ENCODE assay signal across 1 cellular context in genomic region chr5:52787600-52788504, GRCh38.
TF ChIP-seq lines count a peak whose summit lies in the region.

ITGA1 (plus strand) TSS chr5:52787916; CDS start chr5:52788354, 438 bp downstream.
PELO (plus strand) TSS chr5:52787916; CDS start chr5:52800395, 12,479 bp downstream.

TF ChIP-seq in HepG2, 621 proteins besides CTCF, POLR2A, EP300 and RAD21 (continued from another document and continues in another):
- TF ChIP-seq AHDC1 (CRISPR knock-in tag; IDR thresholded peaks at IDR 0.05; ENCODE audit: borderline replicate concordance) (no peak; the same call in 1 of the 2 replicates), TAF15 (IDR thresholded peaks at IDR 0.05; ENCODE audit: low read depth, low read length, poor library complexity, severe bottlenecking) (no peak), ZNF251 (CRISPR knock-in tag; IDR thresholded peaks at IDR 0.05) (no peak), ZSCAN25 (CRISPR knock-in tag; IDR thresholded peaks at IDR 0.05) (no peak), KDM1A (CRISPR knock-in tag; IDR thresholded peaks at IDR 0.05) (0 out of 2 replicates have a peak, but pooled peaks have one; percentile 37), ZNF496 (CRISPR knock-in tag; IDR thresholded peaks at IDR 0.05; ENCODE audit: insufficient replicate concordance) (no peak), ZNF30 (CRISPR knock-in tag; IDR thresholded peaks at IDR 0.05) (0 out of 2 replicates have a peak, but pooled peaks have one; percentile 63), ZBTB33 (CRISPR knock-in tag; IDR thresholded peaks at IDR 0.05) (no peak; the same call in 1 of the 2 replicates), YY1 (IDR thresholded peaks at IDR 0.05; ENCODE audit: insufficient read depth, insufficient replicate concordance, low read depth, low read length) (peak; percentile 79), REL (CRISPR knock-in tag; conservative IDR thresholded peaks at IDR 0.05) (no peak), ZNF350 (CRISPR knock-in tag; IDR thresholded peaks at IDR 0.05; ENCODE audit: borderline replicate concordance, low read depth) (peak; percentile 63; the same call in 1 of the 2 replicates), JUN (CRISPR knock-in tag; IDR thresholded peaks at IDR 0.05) (peak; percentile 45; the same call in 1 of the 2 replicates), CHCHD3 (CRISPR knock-in tag; IDR thresholded peaks at IDR 0.05) (no peak), ZSCAN9 (CRISPR knock-in tag; IDR thresholded peaks at IDR 0.05; ENCODE audit: borderline replicate concordance) (peak; percentile 51; the same call in 1 of the 2 replicates), GMEB1 (CRISPR knock-in tag; IDR thresholded peaks at IDR 0.05; ENCODE audit: borderline replicate concordance) (peak; percentile 56; the same call in 1 of the 2 replicates), XBP1 (CRISPR knock-in tag; IDR thresholded peaks at IDR 0.05) (no peak), ZNF747 (CRISPR knock-in tag; IDR thresholded peaks at IDR 0.05; ENCODE audit: borderline replicate concordance) (peak; percentile 80), PBX3 (CRISPR knock-in tag; IDR thresholded peaks at IDR 0.05; ENCODE audit: borderline replicate concordance) (no peak), RFX5 (IDR thresholded peaks at IDR 0.05; ENCODE audit: low read depth, low read length) (no peak), ZNF160 (CRISPR knock-in tag; IDR thresholded peaks at IDR 0.05) (no peak; the same call in 1 of the 2 replicates), MIER3 (CRISPR knock-in tag; IDR thresholded peaks at IDR 0.05; ENCODE audit: borderline replicate concordance) (no peak), ZNF557 (CRISPR knock-in tag; IDR thresholded peaks at IDR 0.05) (no peak), ZXDC (CRISPR knock-in tag; IDR thresholded peaks at IDR 0.05) (peak; percentile 98; the same call in 1 of the 2 replicates), ZFP62 (CRISPR knock-in tag; IDR thresholded peaks at IDR 0.05) (no peak), ZNF281 (CRISPR knock-in tag; IDR thresholded peaks at IDR 0.05; ENCODE audit: borderline replicate concordance) (no peak), ZSCAN30 (CRISPR knock-in tag; IDR thresholded peaks at IDR 0.05) (no peak), MAFK (conservative IDR thresholded peaks at IDR 0.05 in 1 of 2, IDR thresholded peaks at IDR 0.05 in 1 of 2; ENCODE audit: low read length in 2 of 2) (no peak), GATAD2A (CRISPR knock-in tag; IDR thresholded peaks at IDR 0.05) (peak; percentile 59; the same call in 1 of the 2 replicates), NFE2L1 (CRISPR knock-in tag; IDR thresholded peaks at IDR 0.05; ENCODE audit: borderline replicate concordance) (no peak), HMGXB3 (CRISPR knock-in tag; IDR thresholded peaks at IDR 0.05; ENCODE audit: borderline replicate concordance) (no peak), ZBTB2 (CRISPR knock-in tag; IDR thresholded peaks at IDR 0.05; ENCODE audit: low read depth) (no peak), ZNF335 (CRISPR knock-in tag; IDR thresholded peaks at IDR 0.05) (0 out of 2 replicates have a peak, but pooled peaks have one; percentile 47), GABPB1 (CRISPR knock-in tag; IDR thresholded peaks at IDR 0.05) (peak; percentile 74), SMC3 (IDR thresholded peaks at IDR 0.05; ENCODE audit: low read length) (peak; percentile 3; the same call in 1 of the 2 replicates), IKZF1 (IDR thresholded peaks at IDR 0.05) (no peak), YEATS2 (CRISPR knock-in tag; IDR thresholded peaks at IDR 0.05; ENCODE audit: borderline replicate concordance) (no peak; the same call in 1 of the 2 replicates)
